9 cellular contexts compared by ENCODE assay signal in genomic region chr3:3110299-3110630, GRCh38. TPM values are rescaled to one million over a fixed set of nuclear protein-coding genes. Genes with fewer than 3 reads are reported as not detected.
DNase-seq lines count a peak whose midpoint lies in the region; ATAC-seq, FAIRE-seq and TF ChIP-seq lines count a peak whose summit lies in the region.
"Had no signal": no experiment of that assay in that cellular context is flagged by ENCODE, and none has a peak within 500 bp of the region (broad histone marks: within the 10 kb centered on the region; RNA-seq: fewer than 3 reads in every experiment).

Gene IL5RA (minus strand): TSS chr3:3110374. CDS start chr3:3104984, 5,390 bp downstream.

- H3K36me3 ChIP-seq in GM12878 (ENCODE audit: control insufficient read depth in 2 of 2, insufficient read depth in 2 of 2, low read length in 1 of 2): no peaks in the 10 kb centered on the region
- H3K36me3 ChIP-seq in parathyroid adenoma (ENCODE audit: control insufficient read depth, insufficient read depth, low read length): no peaks in the 10 kb centered on the region
- H3K36me3 ChIP-seq in Karpas-422 (ENCODE audit: insufficient read depth, low read length): no peaks in the 10 kb centered on the region
- H3K36me3 ChIP-seq: BLaER1 had no signal

- TF ChIP-seq EP300 in GM12878 (IDR thresholded peaks at IDR 0.05; ENCODE audit: borderline replicate concordance in 1 of 2, control insufficient read depth in 1 of 2, low read depth in 2 of 2, low read length in 2 of 2): no peak

- TF ChIP-seq RAD21 in GM12878 (IDR thresholded peaks at IDR 0.05; ENCODE audit: insufficient read depth, low read depth, low read length): no peak

- H3K79me2 ChIP-seq in GM12878 (ENCODE audit: control insufficient read depth, insufficient read depth, low read length) (no peaks in the 10 kb centered on the region), parathyroid adenoma (no peaks in the 10 kb centered on the region), Karpas-422 (ENCODE audit: low read length) (no peaks in the 10 kb centered on the region)

- 18% methylated on average over 4 of the region's 4 CpGs for WGBS in GM12878 (ENCODE audit: insufficient coverage, insufficient replicate concordance, low lambda C conversion rate, missing lambda C conversion rate)

- H3K9me2 ChIP-seq in Karpas-422 (replicated peaks; ENCODE audit: insufficient read depth, low read length): no peaks in the 10 kb centered on the region

- H4K20me1 ChIP-seq in GM12878 (ENCODE audit: control insufficient read depth, insufficient read depth) (no peaks in the 10 kb centered on the region), Karpas-422 (ENCODE audit: insufficient read depth, low read depth, low read length) (no peaks in the 10 kb centered on the region)
- H4K20me1 ChIP-seq: BLaER1 had no signal

- H3K9ac ChIP-seq in GM12878 (ENCODE audit: control insufficient read depth, insufficient read depth, low read length) (no peak within 1 kb of the TSS), parathyroid adenoma (no peak within 1 kb of the TSS), Karpas-422 (ENCODE audit: low read length) (no peak within 1 kb of the TSS)
- H3K9ac ChIP-seq: BLaER1 had no signal

- BruUV-seq in GM12878 (replicated peaks; lab: Mats Ljungman, UMichigan): no TSS peak

- RAD21 ChIA-PET in GM12878 (lab: Charles Lee; ENCODE audit: unreplicated experiment): no interaction called here

- no peak within 1 kb of the TSS for H3K4me3 ChIP-seq in GM12878
- H3K4me3 ChIP-seq in parathyroid adenoma (ENCODE audit: low read depth, low read length): no peak within 1 kb of the TSS
- H3K4me3 ChIP-seq in Karpas-422 (ENCODE audit: low read length): no peak within 1 kb of the TSS
- H3K4me3 ChIP-seq: BLaER1 had no signal

- intact Hi-C loops in GM12878 (cut with micrococcal nuclease; ENCODE audit: unreplicated experiment): no loop called here

- H3K4me1 ChIP-seq in GM12878 (ENCODE audit: control insufficient read depth, insufficient read depth, low read length) (peaks cover 32% of the 10 kb centered on the region), parathyroid adenoma (peaks cover 23% of the 10 kb centered on the region), Karpas-422 (ENCODE audit: low read length) (no peaks in the 10 kb centered on the region)

- peak; percentile 40 for ATAC-seq in HG03469 (IDR thresholded peaks at IDR 0.05; ENCODE audit: unreplicated experiment)
- ATAC-seq in GM12878: peak; percentile 62

- H2AFZ ChIP-seq in GM12878 (ENCODE audit: control insufficient read depth, low read depth, low read length): peak within 1 kb of the TSS; percentile 30
- H2AFZ ChIP-seq in parathyroid adenoma: peak within 1 kb of the TSS; percentile 87
- H2AFZ ChIP-seq in Karpas-422 (ENCODE audit: low read length): no peak within 1 kb of the TSS

- H3K27ac ChIP-seq in GM12878 (ENCODE audit: control insufficient read depth, insufficient read depth) (peak within 1 kb of the TSS; percentile 42; the same call in 1 of the 2 replicates), parathyroid adenoma (peak within 1 kb of the TSS; percentile 75), Karpas-422 (ENCODE audit: low read length) (no peak within 1 kb of the TSS)
- H3K27ac ChIP-seq: BLaER1 had no signal

- H3K27me3 ChIP-seq in GM12878 (replicated peaks in 1 of 2; ENCODE audit: control insufficient read depth in 2 of 2, insufficient read depth in 2 of 2, low read length in 1 of 2) (no peaks in the 10 kb centered on the region), parathyroid adenoma (ENCODE audit: control insufficient read depth, insufficient read depth, low read length) (no peaks in the 10 kb centered on the region), Karpas-422 (ENCODE audit: low read length) (no peaks in the 10 kb centered on the region)
- H3K27me3 ChIP-seq: BLaER1 had no signal

- FAIRE-seq in GM12878 (lab: Jason Lieb, UNC): no peak

- TF ChIP-seq CTCF in GM12878 (IDR thresholded peaks at IDR 0.05 in 2 of 3, conservative IDR thresholded peaks at IDR 0.05 in 1 of 3; ENCODE audit: control insufficient read depth in 2 of 3, extremely low read depth in 1 of 3, insufficient read depth in 1 of 3, low read depth in 3 of 3, low read length in 3 of 3) (no peak), parathyroid adenoma (IDR thresholded peaks at IDR 0.05) (no peak)

- POLR2A ChIA-PET in GM12878 (lab: Charles Lee): no interaction called here

- TF ChIP-seq POLR2A in GM12878 (IDR thresholded peaks at IDR 0.05; ENCODE audit: low read depth, low read length): no peak

- DNase-seq in NCI-H2196 (lab: John Stamatoyannopoulos, UW; ENCODE audit: unreplicated experiment) (peak; percentile 1), NCI-H2196 treated with DMSO at 0.1 percent for 48 hours (lab: John Stamatoyannopoulos, UW; ENCODE audit: unreplicated experiment) (no peak), GM12878 (ENCODE audit: low read depth, low spot score) (no peak), globus pallidus (ENCODE audit: low spot score) (no peak), NCI-H82 (lab: John Stamatoyannopoulos, UW) (no peak), Karpas-422 (no peak)

- H3K4me2 ChIP-seq in GM12878 (ENCODE audit: control insufficient read depth, insufficient read depth): peak within 1 kb of the TSS; percentile 68
- peak within 1 kb of the TSS; percentile 6 for H3K4me2 ChIP-seq in parathyroid adenoma (ENCODE audit: low read length)
- no peak within 1 kb of the TSS for H3K4me2 ChIP-seq in Karpas-422 (ENCODE audit: low read depth, low read length, poor library complexity, severe bottlenecking)
- H3K4me2 ChIP-seq: BLaER1 had no signal

- in situ Hi-C loops in GM12878 (cut with MboI): no loop called here

- SMC1A ChIA-PET in GM12878 (lab: Charles Lee; ENCODE audit: uncharacterized antibody, unreplicated experiment): interaction anchor here (1.5 to 1.6 kb wide), 2 partner anchors 12 to 28 kb away, joined by 4 to 5 read pairs; no protein-coding TSS in a partner anchor

- CTCF ChIA-PET in GM12878 (lab: Yijun Ruan, JAX): no interaction called here

- H3K9me3 ChIP-seq in GM12878 (replicated peaks; ENCODE audit: control insufficient read depth, insufficient read depth, low read length) (no peaks in the 10 kb centered on the region), parathyroid adenoma (ENCODE audit: control insufficient read depth, low read length) (no peaks in the 10 kb centered on the region), Karpas-422 (ENCODE audit: low read length) (no peaks in the 10 kb centered on the region)
- H3K9me3 ChIP-seq: BLaER1 had no signal

TF ChIP-seq in GM12878, 131 proteins besides CTCF, POLR2A, EP300 and RAD21:
- no peak for TF ChIP-seq GATAD2B (conservative IDR thresholded peaks at IDR 0.05; ENCODE audit: low read depth)
TF ChIP-seq in GM12878: peak in this region for 0.

RNA-seq across cellular contexts. Expression of gene IL5RA, which starts in this region (rescaled TPM):
- total RNA-seq in GM12878 (2013; cell fraction: nucleolus; rRNA removed): 0.33 and 0.51 TPM in 2 replicates
- 0.65 TPM in 1 of 2 replicates, not detected in the other for total RNA-seq in GM12878 (2014; rRNA removed)
- 0.09 and 0.18 TPM in 2 replicates for total RNA-seq in GM12878 (2014; rRNA removed; fragmentation: Illumina TruSeq; extraction: Trizol)
- total RNA-seq in GM12878 (2021): 0.19 TPM in 1 of 2 replicates, not detected in the other
- polyA plus RNA-seq in GM12878 (2011; ENCODE audit: low read depth): not detected
- polyA plus RNA-seq in GM12878 (2011; rRNA removed): not detected in 2 replicates
- polyA plus RNA-seq in GM12878 (2011; cell fraction: cytosol; rRNA removed): not detected in 2 replicates
- not detected in 2 replicates for polyA plus RNA-seq in GM12878 (2011; cell fraction: nucleus; rRNA removed)
- 0.06 TPM in 1 of 2 replicates, not detected in the other for polyA plus RNA-seq in GM12878 (2012)
- 0.30 and 0.53 TPM in 2 replicates for polyA plus RNA-seq in GM12878 (2014; fragmentation: Illumina TruSeq; extraction: Trizol)
- under 1 TPM in 1 of 2 experiments, not detected in 1; 0.04 TPM for polyA plus RNA-seq in GM12878 (2014; fragmentation: Nextera tagmentation; extraction: Ambion mirVana)
- polyA plus RNA-seq in GM12878 (2014; rRNA removed): 0.10 and 0.13 TPM in 2 replicates
- not detected for polyA plus RNA-seq in GM12878 (2016; fragmentation: Nextera tagmentation; extraction: Ambion mirVana)
- not detected in 2 replicates for polyA minus RNA-seq in GM12878 (2011; rRNA and poly(A)+ RNA removed)
- not detected in 2 replicates for polyA minus RNA-seq in GM12878 (2011; cell fraction: cytosol; rRNA and poly(A)+ RNA removed)
- not detected in 2 replicates for polyA minus RNA-seq in GM12878 (2011; cell fraction: nucleus; rRNA and poly(A)+ RNA removed)
- total RNA-seq in Karpas-422 (2014; rRNA removed; shearing (Covaris generic); ENCODE audit: low replicate concordance): not detected in 2 replicates

Comparison
In these comparisons a context has a peak if more than half of its experiments do, and no peak if none do; other contexts are left out.
1. Peak in ATAC-seq, H3K27ac ChIP-seq and H3K4me2 ChIP-seq in GM12878; RNA of the gene not detected or under 1 TPM.